ENCODE assay signal across 8 cellular contexts in the genomic region with DNA sequence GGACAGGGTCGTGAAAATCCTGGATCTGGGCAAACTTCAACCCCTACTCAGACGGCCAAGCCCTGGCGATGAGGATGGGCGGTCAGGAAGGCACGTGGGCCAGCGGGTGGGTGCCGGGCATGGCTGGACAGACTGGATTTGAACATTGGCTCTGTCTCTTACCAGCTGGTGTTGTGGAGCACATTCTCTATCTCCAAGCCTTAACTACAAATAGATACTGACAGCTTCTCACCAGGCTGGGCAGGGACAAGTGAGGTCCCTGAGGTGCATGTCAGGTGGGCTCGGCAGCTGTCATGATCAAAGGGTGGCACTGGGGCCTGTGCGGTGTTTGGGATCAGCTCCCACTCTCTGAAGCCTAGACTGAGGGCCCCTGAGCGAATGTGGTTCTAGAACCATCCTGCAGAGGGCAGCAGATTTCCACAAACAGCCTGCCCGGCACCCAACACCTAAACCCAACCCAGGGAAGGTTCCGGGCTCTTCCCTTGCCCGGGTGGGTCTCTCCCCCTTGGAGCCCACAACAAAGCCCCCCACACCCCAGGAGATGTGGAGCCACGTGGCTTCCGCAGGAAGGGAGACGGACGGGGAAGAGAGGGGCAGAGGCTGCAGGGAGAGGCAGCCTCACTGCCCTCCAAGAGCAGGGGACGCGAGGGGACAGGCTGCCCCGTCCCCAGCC. TPM values are rescaled to one million over a fixed set of nuclear protein-coding genes. Genes with fewer than 3 reads are reported as not detected.
DNase-seq lines count a peak whose midpoint lies in the region; TF ChIP-seq lines count a peak whose summit lies in the region.

No MANE protein-coding gene starts in this region.

- TF ChIP-seq CTCF in ascending aorta (IDR thresholded peaks at IDR 0.05) (peak; percentile 85 to 92 (median 90)), sigmoid colon (IDR thresholded peaks at IDR 0.05) (peak; percentile 83 to 92 (median 89))

- H3K9me3 ChIP-seq in ascending aorta (no peaks in the 10 kb centered on the region), sigmoid colon (no peaks in the 10 kb centered on the region)

- TF ChIP-seq EP300 in sigmoid colon (IDR thresholded peaks at IDR 0.05), result no peak

- DNase-seq in DMS153 treated with DMSO at 0.1 percent for 48 hours (lab: John Stamatoyannopoulos, UW; ENCODE audit: unreplicated experiment), result peak; percentile 7
- DNase-seq in DMS153 (lab: John Stamatoyannopoulos, UW), result no peak
- peak; percentile 36 for DNase-seq in GOT3 (lab: John Stamatoyannopoulos, UW)
- peak; percentile 59 to 65 for DNase-seq in Kasumi-1 (lab: John Stamatoyannopoulos, UW)
- peak in 4 of 5 donors; percentile 50 to 60 (median 54) for DNase-seq in T-helper 1 cell
- peak in 1 of 2 donors; percentile 89 for DNase-seq in ascending aorta (ENCODE audit: low spot score in 2 of 2)
- DNase-seq in hepatic stellate cell (ENCODE audit: low spot score), result peak; percentile 89
- DNase-seq in sigmoid colon, result peak; percentile 90

- intact Hi-C loops in ascending aorta (cut with DNase I), result loop anchor here (1.0 to 10.0 kb wide), 5 partner anchors 43 to 1090 kb away; a partner anchor contains a TSS
- intact Hi-C loops in sigmoid colon (cut with DNase I), result loop anchor here (2.0 to 10.0 kb wide), 7 partner anchors 58 to 1090 kb away; a partner anchor contains a TSS

- H3K4me3 ChIP-seq in ascending aorta (peak overlapping the region in 1 of 2 donors; percentile 4), sigmoid colon (no peak overlapping the region)

- no peak for TF ChIP-seq POLR2A in sigmoid colon (IDR thresholded peaks at IDR 0.05)

- H3K4me1 ChIP-seq in ascending aorta, result peaks cover 35 to 48% of the 10 kb centered on the region in 2 donors
- H3K4me1 ChIP-seq in sigmoid colon, result peaks cover 0 to 75% (median 68%) of the 10 kb centered on the region in 4 donors

- H3K27ac ChIP-seq in ascending aorta (peak overlapping the region; percentile 93 to 95), sigmoid colon (peak overlapping the region; percentile 84 to 91 (median 88))

- 13 to 32% methylated on average over 20 of the region's 20 CpGs for WGBS in sigmoid colon, 2 donors

- peaks cover 7 to 12% of the 10 kb centered on the region in 2 donors for H3K36me3 ChIP-seq in ascending aorta
- H3K36me3 ChIP-seq in sigmoid colon, result peaks cover 0 to 19% (median 1%) of the 10 kb centered on the region in 4 donors

- H3K27me3 ChIP-seq in ascending aorta, result no peaks in the 10 kb centered on the region
- no peaks in the 10 kb centered on the region for H3K27me3 ChIP-seq in sigmoid colon

RNA-seq across cellular contexts. Expression of a gene that starts 58.4 kb away (rescaled TPM):
- total RNA-seq in ascending aorta (76.7 TPM), sigmoid colon (10 to 100 TPM; 21.8 to 58.6 (median 32.8) TPM)
- 10 to 100 TPM in 1 of 3 donors, 1 to 10 TPM in 2; 1.4 to 18.5 (median 6.0) TPM for polyA plus RNA-seq in sigmoid colon
